ENCODE assay signal across 22 cellular contexts in the genomic region with DNA sequence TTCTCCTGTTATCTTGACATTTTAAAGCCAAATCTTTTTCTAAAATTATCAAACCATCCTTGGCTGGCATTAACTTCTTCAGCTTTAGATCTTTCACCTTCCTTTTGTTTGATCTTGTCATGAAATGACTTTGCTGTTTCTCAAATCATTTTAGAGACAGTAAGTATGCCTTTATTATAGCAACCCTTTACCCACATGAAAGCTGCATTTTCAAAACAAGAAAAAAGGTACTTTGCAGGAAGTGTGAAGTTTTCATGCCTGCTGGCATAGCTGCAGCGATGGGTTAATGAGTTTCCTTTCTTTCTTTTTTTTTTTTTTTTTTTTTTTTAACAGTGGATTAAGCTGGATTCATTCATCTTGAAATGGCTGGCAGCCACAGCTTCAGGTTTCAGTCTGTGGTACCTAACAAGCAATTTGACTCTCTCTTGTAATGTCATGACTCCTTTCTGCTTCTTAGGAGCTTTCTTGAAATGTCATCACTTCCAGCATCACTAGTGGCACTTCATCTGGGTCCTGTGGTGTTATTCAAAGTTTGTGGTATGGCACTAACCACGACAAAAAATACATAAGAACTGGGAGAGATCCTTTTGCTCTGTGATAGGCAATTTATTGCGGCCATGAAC. TPM values are rescaled to one million over a fixed set of nuclear protein-coding genes. Genes with fewer than 3 reads are reported as not detected.
DNase-seq lines count a peak whose midpoint lies in the region; ATAC-seq, FAIRE-seq and TF ChIP-seq lines count a peak whose summit lies in the region.
"Had no signal": no experiment of that assay in that cellular context is flagged by ENCODE, and none has a peak within 500 bp of the region (broad histone marks: within the 10 kb centered on the region; RNA-seq: fewer than 3 reads in every experiment).

No MANE protein-coding gene starts in this region.

- H3F3A ChIP-seq in MM.1S (ENCODE audit: insufficient read depth, low read length), result no peaks in the 10 kb centered on the region

- H3K4me2 ChIP-seq in MM.1S (ENCODE audit: low read depth, low read length), result no peak overlapping the region
- H3K4me2 ChIP-seq: neural progenitor cell had no signal

- TF ChIP-seq POLR2A in H54 (IDR thresholded peaks at IDR 0.05; ENCODE audit: low read depth, low read length), result no peak

- no peaks in the 10 kb centered on the region for H3K36me3 ChIP-seq in MM.1S (replicated peaks; ENCODE audit: insufficient read depth, low read length)
- H3K36me3 ChIP-seq: SJSA1 had no signal

- no peak overlapping the region for H3K27ac ChIP-seq in MM.1S (ENCODE audit: low read length)
- H3K27ac ChIP-seq: cardiac muscle cell, neural progenitor cell, SJSA1 had no signal

- H2AFZ ChIP-seq in MM.1S (ENCODE audit: low read length), result no peak overlapping the region
- H2AFZ ChIP-seq: neural progenitor cell had no signal

- no peaks in the 10 kb centered on the region for H3K79me2 ChIP-seq in MM.1S (ENCODE audit: low read length)

- no peak overlapping the region for H3K9ac ChIP-seq in MM.1S (ENCODE audit: low read length)
- H3K9ac ChIP-seq: neural progenitor cell had no signal

- no peaks in the 10 kb centered on the region for H3K27me3 ChIP-seq in MM.1S (replicated peaks; ENCODE audit: insufficient read depth, low read length)
- H3K27me3 ChIP-seq: cardiac muscle cell, neural progenitor cell, SJSA1 had no signal

- no peak for DNase-seq in activated CD4-positive, alpha-beta T cell treated with anti-CD3 and anti-CD28 coated beads, Interleukin-2, amount 10 ng/mL, durations not matched to agents 24 days and 14 days
- no peak for DNase-seq in activated CD4-positive, alpha-beta T cell treated with anti-CD3 and anti-CD28 coated beads, Interleukin-2, amount 50 U/mL, for 4 hours
- DNase-seq in MM.1S, result peak; percentile 4
- DNase-seq in activated naive CD8-positive, alpha-beta T cell treated with anti-CD3 and anti-CD28 coated beads for 36 hours, result peak; percentile 11
- no peak for DNase-seq in H54 (ENCODE audit: insufficient read length, low spot score)
- DNase-seq in NCI-H1436 treated with DMSO at 0.1 percent for 48 hours (lab: John Stamatoyannopoulos, UW), result no peak
- DNase-seq: effector memory CD8-positive, alpha-beta T cell; EL; Karpas-422; mesenchymal stem cell; NCI-H146; NCI-H510A treated with DMSO at 0.1 percent for 48 hours; OCI-M1; T1000 had no signal

- H3K4me1 Mint-ChIP-seq in activated CD4-positive, alpha-beta T cell treated with anti-CD3 and anti-CD28 coated beads, Interleukin-2, amount 10 ng/mL, durations not matched to agents 24 days and 14 days, result peaks cover 16% of the 10 kb centered on the region
- peaks cover 14% of the 10 kb centered on the region for H3K4me1 Mint-ChIP-seq in activated naive CD8-positive, alpha-beta T cell treated with anti-CD3 and anti-CD28 coated beads for 36 hours
- H3K4me1 Mint-ChIP-seq: CD14-positive monocyte, neural progenitor cell had no signal

- H3K9me2 ChIP-seq in MM.1S (replicated peaks; ENCODE audit: insufficient read depth, low read length), result no peaks in the 10 kb centered on the region

- peak; percentile 73 for ATAC-seq in GM18861 (IDR thresholded peaks at IDR 0.05; ENCODE audit: unreplicated experiment)
- ATAC-seq in GM21367 (IDR thresholded peaks at IDR 0.05; ENCODE audit: unreplicated experiment), result no peak
- ATAC-seq: effector memory CD8-positive, alpha-beta T cell had no signal

- H4K20me1 ChIP-seq in MM.1S (ENCODE audit: insufficient read depth, low read length), result no peaks in the 10 kb centered on the region

- TF ChIP-seq CTCF in MM.1S (IDR thresholded peaks at IDR 0.05; ENCODE audit: low read length), result no peak

- no peak overlapping the region for H3K4me3 ChIP-seq in MM.1S (ENCODE audit: low read length)
- H3K4me3 ChIP-seq: cardiac muscle cell, neural progenitor cell, SJSA1 had no signal

- intact Hi-C loops in activated CD4-positive, alpha-beta T cell treated with anti-CD3 and anti-CD28 coated beads, Interleukin-2, amount 10 ng/mL, durations not matched to agents 24 days and 14 days (cut with micrococcal nuclease), result loop anchor here (2.0 kb wide), 1 partner anchor 19 kb away; a partner anchor contains a TSS

- H3K4me3 Mint-ChIP-seq in activated CD4-positive, alpha-beta T cell treated with anti-CD3 and anti-CD28 coated beads, Interleukin-2, amount 10 ng/mL, durations not matched to agents 24 days and 14 days, result no peak overlapping the region
- no peak overlapping the region for H3K4me3 Mint-ChIP-seq in activated naive CD8-positive, alpha-beta T cell treated with anti-CD3 and anti-CD28 coated beads for 36 hours
- H3K4me3 Mint-ChIP-seq: CD14-positive monocyte; effector memory CD8-positive, alpha-beta T cell; neural progenitor cell; type B pancreatic cell had no signal

- H3K27me3 Mint-ChIP-seq in activated CD4-positive, alpha-beta T cell treated with anti-CD3 and anti-CD28 coated beads, Interleukin-2, amount 10 ng/mL, durations not matched to agents 24 days and 14 days, result no peaks in the 10 kb centered on the region
- no peaks in the 10 kb centered on the region for H3K27me3 Mint-ChIP-seq in activated naive CD8-positive, alpha-beta T cell treated with anti-CD3 and anti-CD28 coated beads for 36 hours
- H3K27me3 Mint-ChIP-seq: effector memory CD8-positive, alpha-beta T cell; type B pancreatic cell had no signal

- H3K9me3 ChIP-seq in MM.1S (replicated peaks; ENCODE audit: insufficient read depth, low read length), result no peaks in the 10 kb centered on the region
- H3K9me3 ChIP-seq: SJSA1 had no signal

- peaks cover 23% of the 10 kb centered on the region for H3K9me3 Mint-ChIP-seq in activated CD4-positive, alpha-beta T cell treated with anti-CD3 and anti-CD28 coated beads, Interleukin-2, amount 10 ng/mL, durations not matched to agents 24 days and 14 days
- peaks cover 29% of the 10 kb centered on the region for H3K9me3 Mint-ChIP-seq in activated naive CD8-positive, alpha-beta T cell treated with anti-CD3 and anti-CD28 coated beads for 36 hours
- H3K9me3 Mint-ChIP-seq: effector memory CD8-positive, alpha-beta T cell; type B pancreatic cell had no signal

- no peak for FAIRE-seq in H54 (lab: Jason Lieb, UNC)
- FAIRE-seq: A204.1 had no signal

- H3K4me1 ChIP-seq in MM.1S (ENCODE audit: low read length), result no peaks in the 10 kb centered on the region
- H3K4me1 ChIP-seq: neural progenitor cell had no signal

- H3K36me3 Mint-ChIP-seq in activated CD4-positive, alpha-beta T cell treated with anti-CD3 and anti-CD28 coated beads, Interleukin-2, amount 10 ng/mL, durations not matched to agents 24 days and 14 days (ENCODE audit: low read depth), result peaks cover 69% of the 10 kb centered on the region
- H3K36me3 Mint-ChIP-seq in activated naive CD8-positive, alpha-beta T cell treated with anti-CD3 and anti-CD28 coated beads for 36 hours, result peaks cover 70% of the 10 kb centered on the region

- peak overlapping the region; percentile 72 for H3K27ac Mint-ChIP-seq in activated CD4-positive, alpha-beta T cell treated with anti-CD3 and anti-CD28 coated beads, Interleukin-2, amount 10 ng/mL, durations not matched to agents 24 days and 14 days
- peak overlapping the region; percentile 3 for H3K27ac Mint-ChIP-seq in activated naive CD8-positive, alpha-beta T cell treated with anti-CD3 and anti-CD28 coated beads for 36 hours
- H3K27ac Mint-ChIP-seq: CD14-positive monocyte; effector memory CD8-positive, alpha-beta T cell; neural progenitor cell; type B pancreatic cell had no signal

RNA-seq across cellular contexts. Expression of a gene that starts 18.8 kb away (rescaled TPM):
- 17.7 and 22.1 TPM in 2 replicates for total RNA-seq in activated CD4-positive, alpha-beta T cell treated with anti-CD3 and anti-CD28 coated beads, Interleukin-2, amount 10 ng/mL, durations not matched to agents 24 days and 14 days
- total RNA-seq in activated naive CD8-positive, alpha-beta T cell treated with anti-CD3 and anti-CD28 coated beads for 36 hours, result 10 to 100 TPM; 24.4 to 25.2 TPM

Comparison
In these comparisons a context has a peak if more than half of its experiments do, and no peak if none do; other contexts are left out.
1. DNase-seq: peak in MM.1S (single experiment) and activated naive CD8-positive, alpha-beta T cell treated with anti-CD3 and anti-CD28 coated beads for 36 hours (single experiment); none in activated CD4-positive, alpha-beta T cell treated with anti-CD3 and anti-CD28 coated beads, Interleukin-2, amount 10 ng/mL, durations not matched to agents 24 days and 14 days (single experiment), activated CD4-positive, alpha-beta T cell treated with anti-CD3 and anti-CD28 coated beads, Interleukin-2, amount 50 U/mL, for 4 hours (0 of 2), H54 (single experiment) and NCI-H1436 treated with DMSO at 0.1 percent for 48 hours (single experiment).